ENCODE assay signal across 15 cellular contexts in genomic region chr5:139678283-139678613, GRCh38. TPM values are rescaled to one million over a fixed set of nuclear protein-coding genes. Genes with fewer than 3 reads are reported as not detected.
DNase-seq lines count a peak whose midpoint lies in the region; FAIRE-seq and TF ChIP-seq lines count a peak whose summit lies in the region.
"Had no signal": no experiment of that assay in that cellular context is flagged by ENCODE, and none has a peak within 500 bp of the region (broad histone marks: within the 10 kb centered on the region; RNA-seq: fewer than 3 reads in every experiment).

No MANE protein-coding gene starts in this region.

- H3K27ac Mint-ChIP-seq in Calu3 (ENCODE audit: unreplicated experiment) = no peak overlapping the region
- H3K27ac Mint-ChIP-seq: activated CD4-positive, alpha-beta memory T cell treated with anti-CD3 and anti-CD28 coated beads for 36 hours; activated T-helper 1 cell treated with anti-CD3 and anti-CD28 coated beads, Interleukin-12 subunit alpha, Interleukin-12 subunit beta, Interleukin-2, Interleukin-4 antibody, amounts not matched to agents 30 ng/mL and 10 ng/mL and 1 ng/mL, durations not matched to agents 14 hours and 24 hours and 36 hours had no signal

- DNase-seq in kidney (peak; percentile 61), NCI-H1092 treated with DMSO at 0.1 percent for 48 hours (lab: John Stamatoyannopoulos, UW) (no peak), Calu3 (no peak), NCI-H187 treated with DMSO at 0.1 percent for 48 hours (lab: John Stamatoyannopoulos, UW) (no peak)
- DNase-seq in activated effector memory CD4-positive, alpha-beta T cell treated with anti-CD3 and anti-CD28 coated beads, Interleukin-2, amount 50 U/mL, for 16 hours = no peak
- DNase-seq: activated CD4-positive, alpha-beta memory T cell treated with anti-CD3 and anti-CD28 coated beads for 36 hours; left lung; naive B cell; NCI-H2081; PC-9; stimulated activated naive CD4-positive, alpha-beta T cell treated with Interleukin-2 at 50 U/mL for 16 hours had no signal

- 80 to 81% (median 81%) methylated on average over 4 to 5 of the region's 5 CpGs for WGBS in adipose tissue, 3 donors

- H4K20me1 ChIP-seq in BLaER1 treated with 17β-estradiol and CSF1 and Interleukin-3, amounts not matched to agents 10 nM and 100 nM = peaks cover 19 to 92% (median 59%) of the 10 kb centered on the region in 11 experiments; a peak in 19 of 22 replicates

- peak overlapping the region in 7 of 11 experiments; percentile 34 to 72 (median 52); a peak in 11 of 22 replicates for H3K27ac ChIP-seq in BLaER1 treated with 17β-estradiol and CSF1 and Interleukin-3, amounts not matched to agents 10 nM and 100 nM
- peak overlapping the region; percentile 7 for H3K27ac ChIP-seq in adipose tissue (ENCODE audit: low read depth, low read length)
- peak overlapping the region; percentile 56 to 74 for H3K27ac ChIP-seq in kidney (ENCODE audit: low read depth in 2 of 2, low read length in 2 of 2)
- H3K27ac ChIP-seq in skeletal muscle tissue (ENCODE audit: low read depth, low read length) = peak overlapping the region; percentile 81
- H3K27ac ChIP-seq: left lung, PC-9 had no signal

- no peak overlapping the region for H3K4me3 Mint-ChIP-seq in Calu3 (ENCODE audit: low read depth, unreplicated experiment)
- H3K4me3 Mint-ChIP-seq: activated CD4-positive, alpha-beta memory T cell treated with anti-CD3 and anti-CD28 coated beads for 36 hours; activated T-helper 1 cell treated with anti-CD3 and anti-CD28 coated beads, Interleukin-12 subunit alpha, Interleukin-12 subunit beta, Interleukin-2, Interleukin-4 antibody, amounts not matched to agents 30 ng/mL and 10 ng/mL and 1 ng/mL, durations not matched to agents 14 hours and 24 hours and 36 hours; naive B cell had no signal

- H3K36me3 ChIP-seq in BLaER1 treated with 17β-estradiol and CSF1 and Interleukin-3, amounts not matched to agents 10 nM and 100 nM = peaks cover 0 to 31% (median 22%) of the 10 kb centered on the region in 11 experiments; a peak in 19 of 22 replicates
- peaks cover 14 to 35% of the 10 kb centered on the region in 2 donors for H3K36me3 ChIP-seq in kidney (ENCODE audit: control insufficient read depth in 1 of 2, insufficient read depth in 2 of 2, low read length in 2 of 2)
- peaks cover 23 to 32% (median 28%) of the 10 kb centered on the region in 3 donors for H3K36me3 ChIP-seq in skeletal muscle tissue (ENCODE audit: control insufficient read depth in 3 of 3, insufficient read depth in 3 of 3, low read length in 3 of 3)

- H3K27me3 ChIP-seq in BLaER1 treated with 17β-estradiol and CSF1 and Interleukin-3, amounts not matched to agents 10 nM and 100 nM = no peaks in the 10 kb centered on the region
- H3K27me3 ChIP-seq in skeletal muscle tissue (ENCODE audit: control insufficient read depth in 3 of 3, insufficient read depth in 3 of 3, low read length in 3 of 3) = no peaks in the 10 kb centered on the region
- H3K27me3 ChIP-seq: left lung had no signal

- intact Hi-C loops in kidney (cut with DNase I) (no loop called here), Calu3 (cut with micrococcal nuclease; ENCODE audit: unreplicated experiment) (no loop called here)

- no peaks in the 10 kb centered on the region for H3K27me3 Mint-ChIP-seq in Calu3 (ENCODE audit: unreplicated experiment)
- H3K27me3 Mint-ChIP-seq: activated CD4-positive, alpha-beta memory T cell treated with anti-CD3 and anti-CD28 coated beads for 36 hours; naive B cell had no signal

- CTCF ChIA-PET in Calu3 (lab: Charles Lee) = interaction anchor here (0.8 to 1.6 kb wide), 8 partner anchors 12 to 109 kb away, joined by 3 to 9 read pairs (median 6); partner anchors contain the start of gene CXXC5

- FAIRE-seq in kidney (lab: Jason Lieb, UNC) = no peak

- no peaks in the 10 kb centered on the region for H3K9me3 ChIP-seq in BLaER1 treated with 17β-estradiol and CSF1 and Interleukin-3, amounts not matched to agents 10 nM and 100 nM (replicated peaks in 1 of 11)
- H3K9me3 ChIP-seq in kidney (ENCODE audit: control insufficient read depth in 1 of 2, low read length in 2 of 2) = no peaks in the 10 kb centered on the region
- H3K9me3 ChIP-seq in skeletal muscle tissue (ENCODE audit: control insufficient read depth in 3 of 3, low read length in 3 of 3) = no peaks in the 10 kb centered on the region
- H3K9me3 ChIP-seq: left lung had no signal

- H3K4me2 ChIP-seq in BLaER1 treated with 17β-estradiol and CSF1 and Interleukin-3, amounts not matched to agents 10 nM and 100 nM = peak overlapping the region; percentile 42 to 79 (median 62); a peak in 21 of 22 replicates
- H3K4me2 ChIP-seq: PC-9 had no signal

- H3K4me1 ChIP-seq in BLaER1 treated with 17β-estradiol and CSF1 and Interleukin-3, amounts not matched to agents 10 nM and 100 nM = peaks cover 51 to 93% (median 86%) of the 10 kb centered on the region in 10 experiments
- H3K4me1 ChIP-seq in kidney (ENCODE audit: control insufficient read depth in 1 of 2, insufficient read depth in 1 of 2, low read depth in 1 of 2, low read length in 2 of 2) (peaks cover 19 to 39% of the 10 kb centered on the region in 2 donors), skeletal muscle tissue (ENCODE audit: control insufficient read depth in 3 of 3, insufficient read depth in 3 of 3, low read length in 3 of 3) (peaks cover 61 to 87% (median 78%) of the 10 kb centered on the region in 3 donors)
- H3K4me1 ChIP-seq: left lung had no signal

- no peaks in the 10 kb centered on the region for H3K9me3 Mint-ChIP-seq in Calu3 (ENCODE audit: low read depth, unreplicated experiment)
- H3K9me3 Mint-ChIP-seq: activated CD4-positive, alpha-beta memory T cell treated with anti-CD3 and anti-CD28 coated beads for 36 hours; activated T-helper 1 cell treated with anti-CD3 and anti-CD28 coated beads, Interleukin-12 subunit alpha, Interleukin-12 subunit beta, Interleukin-2, Interleukin-4 antibody, amounts not matched to agents 30 ng/mL and 10 ng/mL and 1 ng/mL, durations not matched to agents 14 hours and 24 hours and 36 hours; naive B cell had no signal

- H3K4me1 Mint-ChIP-seq in Calu3 (ENCODE audit: low read depth, unreplicated experiment) = peaks cover 22% of the 10 kb centered on the region

- no peak overlapping the region for H3K4me3 ChIP-seq in BLaER1 treated with 17β-estradiol and CSF1 and Interleukin-3, amounts not matched to agents 10 nM and 100 nM
- H3K4me3 ChIP-seq in kidney (ENCODE audit: low read length in 2 of 2) = no peak overlapping the region
- H3K4me3 ChIP-seq in skeletal muscle tissue (ENCODE audit: low read length in 3 of 3) = peak overlapping the region in 2 of 3 donors; percentile 26 to 54
- H3K4me3 ChIP-seq: left lung, PC-9 had no signal

- no TSS peak for BruUV-seq in Calu3 (replicated peaks; lab: Mats Ljungman, UMichigan)

- peaks cover 34% of the 10 kb centered on the region for H3K36me3 Mint-ChIP-seq in Calu3 (ENCODE audit: insufficient read depth, unreplicated experiment)
- H3K36me3 Mint-ChIP-seq: activated CD4-positive, alpha-beta memory T cell treated with anti-CD3 and anti-CD28 coated beads for 36 hours had no signal

- H3K9ac ChIP-seq in BLaER1 treated with 17β-estradiol and CSF1 and Interleukin-3, amounts not matched to agents 10 nM and 100 nM = peak overlapping the region in 5 of 11 experiments; percentile 14 to 59 (median 41); a peak in 10 of 22 replicates
- peak overlapping the region in 1 of 2 donors; percentile 26 for H3K9ac ChIP-seq in kidney (ENCODE audit: low read length in 2 of 2)
- H3K9ac ChIP-seq in skeletal muscle tissue (ENCODE audit: low read depth in 1 of 3, low read length in 3 of 3) = peak overlapping the region in 2 of 3 donors; percentile 62 to 74

- TF ChIP-seq CTCF in kidney (IDR thresholded peaks at IDR 0.05; ENCODE audit: borderline replicate concordance, extremely low read depth, insufficient read depth) = no peak
- no peak for TF ChIP-seq CTCF in Calu3 (IDR thresholded peaks at IDR 0.05; ENCODE audit: unreplicated experiment)

RNA-seq across cellular contexts. Expression of gene CXXC5, which starts 30.1 kb away (rescaled TPM):
- polyA plus RNA-seq in adipose tissue (10 to 100 TPM; 14.2 to 52.3 (median 39.0) TPM), kidney (ENCODE audit: insufficient read depth, low read depth, low replicate concordance) (116 TPM)
- total RNA-seq in kidney (122 TPM), skeletal muscle tissue (66.8 TPM), Calu3 (2022) (64.1 and 69.1 TPM in 2 replicates)

Comparison
In these comparisons a context has a peak if more than half of its experiments do, and no peak if none do; other contexts are left out.
1. H3K27ac ChIP-seq: peak in every context shown above with its lines; median percentile 81 in skeletal muscle tissue; 65 in kidney; 52 in BLaER1 treated with 17β-estradiol and CSF1 and Interleukin-3, amounts not matched to agents 10 nM and 100 nM; 7 in adipose tissue.
2. H3K4me3 ChIP-seq: peak in skeletal muscle tissue (2 of 3); none in BLaER1 treated with 17β-estradiol and CSF1 and Interleukin-3, amounts not matched to agents 10 nM and 100 nM (0 of 10) and kidney (0 of 2).